ENCODE assay signal across 13 cellular contexts in genomic region chr2:121707344-121707919, GRCh38. TPM values are rescaled to one million over a fixed set of nuclear protein-coding genes. Genes with fewer than 3 reads are reported as not detected.
A peak's percentile ranks its signal among the peaks of the same experiment; 100 is the strongest.
DNase-seq lines count a peak whose midpoint lies in the region; ATAC-seq and TF ChIP-seq lines count a peak whose summit lies in the region.
"Had no signal": no experiment of that assay in that cellular context is flagged by ENCODE, and none has a peak within 500 bp of the region (broad histone marks: within the 10 kb centered on the region; RNA-seq: fewer than 3 reads in every experiment).

No MANE protein-coding gene starts in this region.

- H3K36me3 Mint-ChIP-seq in progenitor cell of endocrine pancreas (ENCODE audit: insufficient read depth) = no peaks in the 10 kb centered on the region
- H3K36me3 Mint-ChIP-seq in activated naive CD8-positive, alpha-beta T cell treated with anti-CD3 and anti-CD28 coated beads, Interleukin-2, amount 50 U/mL, for 24 hours (ENCODE audit: low read depth) = no peaks in the 10 kb centered on the region
- H3K36me3 Mint-ChIP-seq: CD8-positive, alpha-beta memory T cell; naive thymus-derived CD4-positive, alpha-beta T cell had no signal

- H3K4me1 Mint-ChIP-seq in progenitor cell of endocrine pancreas (ENCODE audit: low read depth) = peaks cover 16% of the 10 kb centered on the region
- H3K4me1 Mint-ChIP-seq in activated naive CD8-positive, alpha-beta T cell treated with anti-CD3 and anti-CD28 coated beads, Interleukin-2, amount 50 U/mL, for 24 hours = peaks cover 1% of the 10 kb centered on the region

- H3K27ac Mint-ChIP-seq in progenitor cell of endocrine pancreas = peak overlapping the region; percentile 93
- no peak overlapping the region for H3K27ac Mint-ChIP-seq in activated naive CD8-positive, alpha-beta T cell treated with anti-CD3 and anti-CD28 coated beads, Interleukin-2, amount 50 U/mL, for 24 hours

- H3K4me3 Mint-ChIP-seq in progenitor cell of endocrine pancreas (ENCODE audit: low read depth) = no peak overlapping the region
- no peak overlapping the region for H3K4me3 Mint-ChIP-seq in activated naive CD8-positive, alpha-beta T cell treated with anti-CD3 and anti-CD28 coated beads, Interleukin-2, amount 50 U/mL, for 24 hours
- H3K4me3 Mint-ChIP-seq: CD8-positive, alpha-beta memory T cell; naive thymus-derived CD4-positive, alpha-beta T cell had no signal

- no peak overlapping the region for H3K4me2 ChIP-seq in MM.1S (ENCODE audit: low read depth, low read length)

- H3K27me3 ChIP-seq in MM.1S (replicated peaks; ENCODE audit: insufficient read depth, low read length) = no peaks in the 10 kb centered on the region

- no peak overlapping the region for H3K9ac ChIP-seq in MM.1S (ENCODE audit: low read length)

- no peaks in the 10 kb centered on the region for H3K9me2 ChIP-seq in MM.1S (replicated peaks; ENCODE audit: insufficient read depth, low read length)

- no peaks in the 10 kb centered on the region for H3K36me3 ChIP-seq in MM.1S (replicated peaks; ENCODE audit: insufficient read depth, low read length)

- H3F3A ChIP-seq in MM.1S (ENCODE audit: insufficient read depth, low read length) = no peaks in the 10 kb centered on the region

- H3K9me3 Mint-ChIP-seq in progenitor cell of endocrine pancreas (ENCODE audit: low read depth) = no peaks in the 10 kb centered on the region
- no peaks in the 10 kb centered on the region for H3K9me3 Mint-ChIP-seq in activated naive CD8-positive, alpha-beta T cell treated with anti-CD3 and anti-CD28 coated beads, Interleukin-2, amount 50 U/mL, for 24 hours
- H3K9me3 Mint-ChIP-seq: CD8-positive, alpha-beta memory T cell; naive thymus-derived CD4-positive, alpha-beta T cell had no signal

- H3K9me3 ChIP-seq in MM.1S (replicated peaks; ENCODE audit: insufficient read depth, low read length) = no peaks in the 10 kb centered on the region

- ATAC-seq in activated naive CD8-positive, alpha-beta T cell treated with anti-CD3 and anti-CD28 coated beads, Interleukin-2, amount 50 U/mL, for 24 hours = no peak
- ATAC-seq: naive thymus-derived CD4-positive, alpha-beta T cell had no signal

- no peak overlapping the region for H3K4me3 ChIP-seq in MM.1S (ENCODE audit: low read length)

- H3K27me3 Mint-ChIP-seq in progenitor cell of endocrine pancreas = no peaks in the 10 kb centered on the region
- no peaks in the 10 kb centered on the region for H3K27me3 Mint-ChIP-seq in activated naive CD8-positive, alpha-beta T cell treated with anti-CD3 and anti-CD28 coated beads, Interleukin-2, amount 50 U/mL, for 24 hours

- H3K4me1 ChIP-seq in MM.1S (ENCODE audit: low read length) = no peaks in the 10 kb centered on the region

- H4K20me1 ChIP-seq in MM.1S (ENCODE audit: insufficient read depth, low read length) = no peaks in the 10 kb centered on the region

- DNase-seq in GF-D8 (lab: John Stamatoyannopoulos, UW) (peak; percentile 42), NCI-H2171 treated with DMSO at 0.1 percent for 48 hours (lab: John Stamatoyannopoulos, UW) (peak; percentile 45), glomerular visceral epithelial cell (ENCODE audit: extremely low spot score) (peak; percentile 92), progenitor cell of endocrine pancreas (ENCODE audit: low spot score, unreplicated experiment) (no peak), MM.1S (no peak)
- DNase-seq in activated naive CD8-positive, alpha-beta T cell treated with anti-CD3 and anti-CD28 coated beads, Interleukin-2, amount 50 U/mL, for 24 hours = no peak
- no peak for DNase-seq in NK-92 treated with Interleukin-12 subunit alpha and Interleukin-12 subunit beta, amount 100 ng/mL, for 24 hours (lab: John Stamatoyannopoulos, UW)
- DNase-seq: activated CD8-positive, alpha-beta memory T cell treated with anti-CD3 and anti-CD28 coated beads, Interleukin-2, amount 50 U/mL, for 4 hours; CD8-positive, alpha-beta memory T cell; cortex of kidney; IMR-90; naive thymus-derived CD4-positive, alpha-beta T cell; NCI-H2227 treated with DMSO at 0.1 percent for 48 hours had no signal

- no peak overlapping the region for H3K27ac ChIP-seq in MM.1S (ENCODE audit: low read length)

- no peak overlapping the region for H2AFZ ChIP-seq in MM.1S (ENCODE audit: low read length)

- no peak for TF ChIP-seq CTCF in progenitor cell of endocrine pancreas (IDR thresholded peaks at IDR 0.05; ENCODE audit: unreplicated experiment)
- TF ChIP-seq CTCF in MM.1S (IDR thresholded peaks at IDR 0.05; ENCODE audit: low read length) = no peak

- no peaks in the 10 kb centered on the region for H3K79me2 ChIP-seq in MM.1S (ENCODE audit: low read length)

RNA-seq across cellular contexts. Expression of gene NIFK, which starts 29.2 kb away (rescaled TPM):
- 45.0 and 53.6 TPM in 2 replicates for total RNA-seq in progenitor cell of endocrine pancreas

RNA-seq across cellular contexts. Expression of gene TSN, which starts 48.0 kb away (rescaled TPM):
- total RNA-seq in progenitor cell of endocrine pancreas = 86.3 and 91.7 TPM in 2 replicates

RNA-seq across cellular contexts. Expression of gene CLASP1, which starts 58.2 kb away (rescaled TPM):
- 98.4 and 102 TPM in 2 replicates for total RNA-seq in progenitor cell of endocrine pancreas

Comparison
In these comparisons a context has a peak if more than half of its experiments do, and no peak if none do; other contexts are left out.
1. DNase-seq: peak in GF-D8 (single experiment), NCI-H2171 treated with DMSO at 0.1 percent for 48 hours (single experiment) and glomerular visceral epithelial cell (single experiment); none in progenitor cell of endocrine pancreas (single experiment), activated naive CD8-positive, alpha-beta T cell treated with anti-CD3 and anti-CD28 coated beads, Interleukin-2, amount 50 U/mL, for 24 hours (single experiment), MM.1S (single experiment) and NK-92 treated with Interleukin-12 subunit alpha and Interleukin-12 subunit beta, amount 100 ng/mL, for 24 hours (single experiment).